ENCODE assay signal across 15 cellular contexts in genomic region chr11:6629892-6630631, GRCh38. TPM values are rescaled to one million over a fixed set of nuclear protein-coding genes. Genes with fewer than 3 reads are reported as not detected.
DNase-seq lines count a peak whose midpoint lies in the region; ATAC-seq and TF ChIP-seq lines count a peak whose summit lies in the region.
"Had no signal": no experiment of that assay in that cellular context is flagged by ENCODE, and none has a peak within 500 bp of the region (broad histone marks: within the 10 kb centered on the region; RNA-seq: fewer than 3 reads in every experiment).

No MANE protein-coding gene starts in this region.

- H3K9me3 Mint-ChIP-seq in glutamatergic neuron (ENCODE audit: unreplicated experiment): peaks cover 4% of the 10 kb centered on the region

- POLR2A ChIA-PET in PC-3 (lab: Charles Lee; ENCODE audit: unreplicated experiment): no interaction called here

- H3K4me1 ChIP-seq in hepatocyte (ENCODE audit: insufficient read depth): no peaks in the 10 kb centered on the region
- H3K4me1 ChIP-seq in neuronal stem cell (ENCODE audit: control insufficient read depth in 2 of 2, insufficient read depth in 1 of 2, low read depth in 1 of 2, low read length in 2 of 2): peaks cover under 1 to 6% of the 10 kb centered on the region in 2 donors
- no peaks in the 10 kb centered on the region for H3K4me1 ChIP-seq in PC-3 (ENCODE audit: insufficient read depth, low read length)

- H3K4ac ChIP-seq in neuronal stem cell (ENCODE audit: low read length): no peak overlapping the region

- no peak for TF ChIP-seq CTCF in hepatocyte (IDR thresholded peaks at IDR 0.05; ENCODE audit: poor library complexity)
- TF ChIP-seq CTCF in PC-3 (conservative IDR thresholded peaks at IDR 0.05; ENCODE audit: low read depth, low read length): no peak
- no peak for TF ChIP-seq CTCF in dorsolateral prefrontal cortex (IDR thresholded peaks at IDR 0.05 in 54 of 56, conservative IDR thresholded peaks at IDR 0.05 in 2 of 56; ENCODE audit: low read depth in 1 of 56, partially characterized antibody in 56 of 56)
- no peak for TF ChIP-seq CTCF in glutamatergic neuron (IDR thresholded peaks at IDR 0.05; ENCODE audit: partially characterized antibody, unreplicated experiment)

- no peak overlapping the region for H2BK120ac ChIP-seq in neuronal stem cell (ENCODE audit: low read depth, low read length)

- H3K79me2 ChIP-seq in hepatocyte: no peaks in the 10 kb centered on the region
- no peaks in the 10 kb centered on the region for H3K79me2 ChIP-seq in PC-3 (ENCODE audit: low read length)

- H3K9me3 ChIP-seq in hepatocyte (ENCODE audit: low read depth): no peaks in the 10 kb centered on the region
- peaks cover 0 to 4% of the 10 kb centered on the region in 2 donors for H3K9me3 ChIP-seq in neuronal stem cell (replicated peaks in 1 of 2; ENCODE audit: control insufficient read depth in 2 of 2, insufficient read depth in 1 of 2, low read depth in 1 of 2, low read length in 2 of 2)
- no peaks in the 10 kb centered on the region for H3K9me3 ChIP-seq in PC-3 (ENCODE audit: low read length)
- H3K9me3 ChIP-seq: heart left ventricle, MG63 had no signal

- H2AFZ ChIP-seq in hepatocyte (no peak overlapping the region), neuronal stem cell (ENCODE audit: low read length) (no peak overlapping the region), PC-3 (ENCODE audit: low read length) (no peak overlapping the region)

- H3K79me1 ChIP-seq in neuronal stem cell (ENCODE audit: low read depth, low read length): peaks cover 2% of the 10 kb centered on the region

- no peak overlapping the region for H3K27ac Mint-ChIP-seq in glutamatergic neuron (ENCODE audit: unreplicated experiment)

- no peaks in the 10 kb centered on the region for H3K4me1 Mint-ChIP-seq in glutamatergic neuron (ENCODE audit: low read depth, unreplicated experiment)

- H3K27me3 ChIP-seq in hepatocyte: peaks cover 8% of the 10 kb centered on the region
- H3K27me3 ChIP-seq in neuronal stem cell (ENCODE audit: control insufficient read depth in 3 of 3, insufficient read depth in 3 of 3, low read depth in 1 of 3, low read length in 3 of 3): peaks cover 0 to 24% (median 3%) of the 10 kb centered on the region in 3 experiments
- no peaks in the 10 kb centered on the region for H3K27me3 ChIP-seq in PC-3 (ENCODE audit: low read length)
- H3K27me3 ChIP-seq in dorsolateral prefrontal cortex: no peaks in the 10 kb centered on the region
- H3K27me3 ChIP-seq: heart left ventricle, MG63 had no signal

- peak overlapping the region; percentile 81 for H3K18ac ChIP-seq in neuronal stem cell (ENCODE audit: low read length)

- H3K9ac ChIP-seq in neuronal stem cell (ENCODE audit: low read depth, low read length, poor library complexity) (peak overlapping the region; percentile 80), PC-3 (ENCODE audit: low read length) (no peak overlapping the region)

- no peak overlapping the region for H2BK15ac ChIP-seq in neuronal stem cell (ENCODE audit: low read length)

- no peaks in the 10 kb centered on the region for H3K36me3 ChIP-seq in hepatocyte (replicated peaks; ENCODE audit: insufficient read depth, low read depth)
- peaks cover 18 to 96% of the 10 kb centered on the region in 2 donors for H3K36me3 ChIP-seq in neuronal stem cell (replicated peaks in 1 of 2; ENCODE audit: control insufficient read depth in 2 of 2, insufficient read depth in 2 of 2, low read length in 2 of 2)
- H3K36me3 ChIP-seq in PC-3 (ENCODE audit: low read depth, low read length): no peaks in the 10 kb centered on the region
- H3K36me3 ChIP-seq: MG63 had no signal

- DNase-seq in DMS53 treated with DMSO at 0.1 percent for 48 hours (lab: John Stamatoyannopoulos, UW; ENCODE audit: unreplicated experiment) (peak; percentile 53), NCI-H2171 treated with DMSO at 0.1 percent for 48 hours (lab: John Stamatoyannopoulos, UW) (peak; percentile 29), hepatocyte (ENCODE audit: low spot score) (peak; percentile 45), neuronal stem cell (ENCODE audit: low spot score) (peak; percentile 55), PC-3 (no peak), dorsolateral prefrontal cortex (no peak), glutamatergic neuron (no peak)
- DNase-seq: AML-193; GOT3; heart left ventricle; MG63; NCI-H526; stimulated activated CD4-positive, alpha-beta T cell treated with anti-CD3 and anti-CD28 coated beads, Interleukin-4, amount 100 ng/mL, for 1 hour; stimulated activated naive CD4-positive, alpha-beta T cell had no signal

- no peaks in the 10 kb centered on the region for H3F3A ChIP-seq in PC-3 (ENCODE audit: low read length, unreplicated experiment)

- peak overlapping the region; percentile 82 for H3K23ac ChIP-seq in neuronal stem cell (ENCODE audit: low read depth, low read length, poor library complexity)

- H4K20me1 ChIP-seq in hepatocyte (ENCODE audit: insufficient read depth, poor library complexity, severe bottlenecking) (no peaks in the 10 kb centered on the region), PC-3 (ENCODE audit: low read length) (no peaks in the 10 kb centered on the region)

- H3K14ac ChIP-seq in neuronal stem cell (ENCODE audit: low read length): peak overlapping the region; percentile 74

- peak overlapping the region; percentile 70 for H3K4me2 ChIP-seq in hepatocyte
- H3K4me2 ChIP-seq in neuronal stem cell (ENCODE audit: insufficient read depth, low read length, poor library complexity, severe bottlenecking): peak overlapping the region; percentile 92
- no peak overlapping the region for H3K4me2 ChIP-seq in PC-3 (ENCODE audit: low read length)

- intact Hi-C loops in PC-3 (cut with micrococcal nuclease): no loop called here
- intact Hi-C loops in dorsolateral prefrontal cortex (cut with DNase I): no loop called here

- peaks cover 32% of the 10 kb centered on the region for H3K36me3 Mint-ChIP-seq in glutamatergic neuron (ENCODE audit: unreplicated experiment)

- no peak overlapping the region for H4K91ac ChIP-seq in neuronal stem cell (ENCODE audit: low read depth, low read length, poor library complexity)

- peak overlapping the region; percentile 48 for H2BK12ac ChIP-seq in neuronal stem cell (ENCODE audit: low read length)

- H2BK5ac ChIP-seq in neuronal stem cell (ENCODE audit: low read length): peak overlapping the region; percentile 11

- H3K9me2 ChIP-seq in hepatocyte (replicated peaks; ENCODE audit: insufficient read depth) (no peaks in the 10 kb centered on the region), PC-3 (replicated peaks; ENCODE audit: low read length) (no peaks in the 10 kb centered on the region)

- WGBS in hepatocyte (ENCODE audit: low lambda C conversion rate, missing lambda C conversion rate): 52% methylated on average over 89 of the region's 102 CpGs
- WGBS in neuronal stem cell (ENCODE audit: extremely low coverage in 2 of 2, insufficient read length in 2 of 2, insufficient replicate concordance in 1 of 2), 2 donors: no CpG with 5 or more reads among the region's 102 CpGs

- peak overlapping the region; percentile 77 for H2AK5ac ChIP-seq in neuronal stem cell (ENCODE audit: low read depth, low read length)

- H3K27me3 Mint-ChIP-seq in glutamatergic neuron (ENCODE audit: unreplicated experiment): peaks cover 20% of the 10 kb centered on the region

- H3K4me3 ChIP-seq in hepatocyte: no peak overlapping the region
- H3K4me3 ChIP-seq in neuronal stem cell (ENCODE audit: low read length in 2 of 2): peak overlapping the region in 1 of 2 donors; percentile 80
- H3K4me3 ChIP-seq in PC-3 (ENCODE audit: low read length): no peak overlapping the region
- peak overlapping the region in 15 of 59 donors; percentile 3 to 41 (median 26) for H3K4me3 ChIP-seq in dorsolateral prefrontal cortex
- H3K4me3 ChIP-seq: heart left ventricle, MG63 had no signal

- ATAC-seq in PC-3 (no peak), HG02678 (IDR thresholded peaks at IDR 0.05; ENCODE audit: unreplicated experiment) (no peak)
- ATAC-seq: heart left ventricle had no signal

- H3K27ac ChIP-seq in hepatocyte (no peak overlapping the region), neuronal stem cell (replicated peaks; ENCODE audit: low read length) (no peak overlapping the region), PC-3 (ENCODE audit: low read length) (no peak overlapping the region), dorsolateral prefrontal cortex (no peak overlapping the region)
- H3K27ac ChIP-seq: heart left ventricle had no signal

- no TSS peak for BruUV-seq in PC-3 (replicated peaks; lab: Mats Ljungman, UMichigan)

- no peak overlapping the region for H4K8ac ChIP-seq in neuronal stem cell (ENCODE audit: low read depth, low read length)

- no peak overlapping the region for H3K4me3 Mint-ChIP-seq in glutamatergic neuron (ENCODE audit: unreplicated experiment)

- CTCF ChIA-PET in PC-3 (lab: Charles Lee): no interaction called here

RNA-seq across cellular contexts. Expression of gene TPP1, which starts 10.8 kb away (rescaled TPM):
- total RNA-seq in hepatocyte (68.4 and 105 TPM in 2 replicates), PC-3 (2014; rRNA removed) (21.6 and 48.3 TPM in 2 replicates), dorsolateral prefrontal cortex (100 to 1,000 TPM in 118 of 120 experiments, 10 to 100 TPM in 2; 89.6 to 219 (median 142) TPM), glutamatergic neuron (ENCODE audit: unreplicated experiment) (37.7 TPM)
- polyA plus RNA-seq in hepatocyte: 170 and 185 TPM in 2 replicates
- 47.2 TPM for polyA plus RNA-seq in neuronal stem cell (2013, experiment 1 of 2)
- 47.6 TPM for polyA plus RNA-seq in neuronal stem cell (2013, experiment 2 of 2)

RNA-seq across cellular contexts. Expression of gene TAF10, which starts 18.0 kb away (rescaled TPM):
- total RNA-seq in hepatocyte: 29.5 and 33.3 TPM in 2 replicates
- 248 and 295 TPM in 2 replicates for polyA plus RNA-seq in hepatocyte
- polyA plus RNA-seq in neuronal stem cell (2013, experiment 1 of 2): 283 TPM
- polyA plus RNA-seq in neuronal stem cell (2013, experiment 2 of 2): 282 TPM
- 102 and 128 TPM in 2 replicates for total RNA-seq in PC-3 (2014; rRNA removed)
- 100 to 1,000 TPM in 3 of 120 experiments, 10 to 100 TPM in 117; 45.6 to 116 (median 75.0) TPM for total RNA-seq in dorsolateral prefrontal cortex
- total RNA-seq in glutamatergic neuron (ENCODE audit: unreplicated experiment): 124 TPM

RNA-seq across cellular contexts. Expression of gene DCHS1, which starts 25.5 kb away (rescaled TPM):
- 8.5 and 15.2 TPM in 2 replicates for total RNA-seq in hepatocyte
- polyA plus RNA-seq in hepatocyte: 6.3 and 8.0 TPM in 2 replicates
- polyA plus RNA-seq in neuronal stem cell (2013, experiment 1 of 2): 4.5 TPM
- polyA plus RNA-seq in neuronal stem cell (2013, experiment 2 of 2): 4.4 TPM
- under 0.01 TPM in 1 of 2 replicates, not detected in the other for total RNA-seq in PC-3 (2014; rRNA removed)
- total RNA-seq in dorsolateral prefrontal cortex: 10 to 100 TPM in 101 of 120 experiments, 1 to 10 TPM in 19; 6.7 to 24.3 (median 11.9) TPM
- total RNA-seq in glutamatergic neuron (ENCODE audit: unreplicated experiment): 91.5 TPM

RNA-seq across cellular contexts. Expression of gene ILK, which starts 26.5 kb away (rescaled TPM):
- total RNA-seq in hepatocyte (110 and 114 TPM in 2 replicates), PC-3 (2014; rRNA removed) (73.0 and 73.9 TPM in 2 replicates), dorsolateral prefrontal cortex (100 to 1,000 TPM in 20 of 120 experiments, 10 to 100 TPM in 100; 60.0 to 125 (median 89.3) TPM), glutamatergic neuron (ENCODE audit: unreplicated experiment) (168 TPM)
- polyA plus RNA-seq in hepatocyte: 126 and 135 TPM in 2 replicates
- polyA plus RNA-seq in neuronal stem cell (2013, experiment 1 of 2): 96.9 TPM
- polyA plus RNA-seq in neuronal stem cell (2013, experiment 2 of 2): 95.8 TPM

RNA-seq across cellular contexts. Expression of gene RRP8, which starts 26.6 kb away (rescaled TPM):
- 15.3 and 18.0 TPM in 2 replicates for total RNA-seq in hepatocyte
- 26.1 and 27.8 TPM in 2 replicates for polyA plus RNA-seq in hepatocyte
- polyA plus RNA-seq in neuronal stem cell (2013, experiment 1 of 2): 19.8 TPM
- polyA plus RNA-seq in neuronal stem cell (2013, experiment 2 of 2): 18.9 TPM
- 15.1 and 16.9 TPM in 2 replicates for total RNA-seq in PC-3 (2014; rRNA removed)
- total RNA-seq in dorsolateral prefrontal cortex: 10 to 100 TPM; 17.7 to 34.3 (median 24.3) TPM
- total RNA-seq in glutamatergic neuron (ENCODE audit: unreplicated experiment): 16.2 TPM

Comparison
In these comparisons a context has a peak if more than half of its experiments do, and no peak if none do; other contexts are left out.
1. DNase-seq: peak in DMS53 treated with DMSO at 0.1 percent for 48 hours (single experiment), NCI-H2171 treated with DMSO at 0.1 percent for 48 hours (single experiment), hepatocyte (single experiment) and neuronal stem cell (single experiment); none in PC-3 (single experiment), dorsolateral prefrontal cortex (0 of 10) and glutamatergic neuron (single experiment).